ENCODE assay signal across 14 cellular contexts in the genomic region with DNA sequence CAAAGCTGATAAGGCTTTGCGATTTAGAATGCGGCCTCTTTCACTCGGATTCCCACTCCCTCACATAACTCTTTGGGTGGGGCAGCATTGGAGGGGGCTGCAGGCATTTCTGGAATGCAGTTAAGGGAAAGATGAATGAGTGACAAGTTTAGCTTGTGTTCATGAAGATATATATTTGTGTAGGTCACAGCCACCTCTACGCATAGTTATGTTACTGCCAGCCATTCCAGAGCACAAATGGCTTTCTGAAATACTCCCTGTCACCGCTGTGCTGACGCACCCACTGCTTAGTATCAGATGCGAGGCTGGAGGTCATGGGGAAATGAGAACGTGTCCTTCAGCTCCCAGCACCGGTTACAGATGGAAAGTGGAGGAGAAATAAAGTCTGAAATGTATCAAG.
"Had no signal": no experiment of that assay in that cellular context is flagged by ENCODE, and none has a peak within 500 bp of the region (broad histone marks: within the 10 kb centered on the region; RNA-seq: fewer than 3 reads in every experiment).

No MANE protein-coding gene starts in this region.

- ATAC-seq: activated naive CD4-positive, alpha-beta T cell treated with anti-CD3 and anti-CD28 coated beads, Interleukin-2, amount 50 U/mL, for 72 hours; esophagus mucosa; upper lobe of right lung had no signal

- H3K27me3 ChIP-seq: breast epithelium, dorsolateral prefrontal cortex, upper lobe of right lung had no signal

- H3K36me3 ChIP-seq: breast epithelium, SJSA1, upper lobe of right lung had no signal

- H3K9me3 ChIP-seq: breast epithelium, SJSA1, upper lobe of right lung had no signal

- DNase-seq: activated CD4-positive, alpha-beta T cell treated with anti-CD3 and anti-CD28 coated beads, Interleukin-2, amount 50 U/mL, for 4 hours; activated CD4-positive, CD25-positive, alpha-beta regulatory T cell treated with anti-CD3 and anti-CD28 coated beads, Interleukin-2, amount 50 U/mL, for 72 hours; activated effector memory CD4-positive, alpha-beta T cell treated with Interleukin-2 at 50 U/mL for 16 hours; activated T-cell treated with anti-CD3 and anti-CD28 coated beads, Interleukin-2, amount 50 U/mL, for 24 hours; dorsolateral prefrontal cortex; naive B cell; nucleus accumbens; SW 1271; upper lobe of right lung had no signal

- H3K4me1 ChIP-seq: breast epithelium, SJSA1, upper lobe of right lung had no signal

- H3K4me3 Mint-ChIP-seq: activated T-cell treated with anti-CD3 and anti-CD28 coated beads, Interleukin-2, amount 50 U/mL, for 24 hours; naive B cell had no signal

- H3K9me3 Mint-ChIP-seq: activated naive CD4-positive, alpha-beta T cell treated with anti-CD3 and anti-CD28 coated beads, Interleukin-2, amount 50 U/mL, for 72 hours; activated T-cell treated with anti-CD3 and anti-CD28 coated beads, Interleukin-2, amount 50 U/mL, for 24 hours; naive B cell had no signal

- H3K27ac Mint-ChIP-seq: activated naive CD4-positive, alpha-beta T cell treated with anti-CD3 and anti-CD28 coated beads, Interleukin-2, amount 50 U/mL, for 72 hours; activated T-cell treated with anti-CD3 and anti-CD28 coated beads, Interleukin-2, amount 50 U/mL, for 24 hours; naive B cell had no signal

- H3K27me3 Mint-ChIP-seq: activated T-cell treated with anti-CD3 and anti-CD28 coated beads, Interleukin-2, amount 50 U/mL, for 24 hours had no signal

- H3K4me3 ChIP-seq: breast epithelium, dorsolateral prefrontal cortex, SJSA1, smooth muscle cell, upper lobe of right lung had no signal

- H3K36me3 Mint-ChIP-seq: activated naive CD4-positive, alpha-beta T cell treated with anti-CD3 and anti-CD28 coated beads, Interleukin-2, amount 50 U/mL, for 72 hours; naive B cell had no signal

- H3K27ac ChIP-seq: breast epithelium, dorsolateral prefrontal cortex, SJSA1, upper lobe of right lung had no signal

- H3K4me1 Mint-ChIP-seq: naive B cell had no signal
